In the genomic region with DNA sequence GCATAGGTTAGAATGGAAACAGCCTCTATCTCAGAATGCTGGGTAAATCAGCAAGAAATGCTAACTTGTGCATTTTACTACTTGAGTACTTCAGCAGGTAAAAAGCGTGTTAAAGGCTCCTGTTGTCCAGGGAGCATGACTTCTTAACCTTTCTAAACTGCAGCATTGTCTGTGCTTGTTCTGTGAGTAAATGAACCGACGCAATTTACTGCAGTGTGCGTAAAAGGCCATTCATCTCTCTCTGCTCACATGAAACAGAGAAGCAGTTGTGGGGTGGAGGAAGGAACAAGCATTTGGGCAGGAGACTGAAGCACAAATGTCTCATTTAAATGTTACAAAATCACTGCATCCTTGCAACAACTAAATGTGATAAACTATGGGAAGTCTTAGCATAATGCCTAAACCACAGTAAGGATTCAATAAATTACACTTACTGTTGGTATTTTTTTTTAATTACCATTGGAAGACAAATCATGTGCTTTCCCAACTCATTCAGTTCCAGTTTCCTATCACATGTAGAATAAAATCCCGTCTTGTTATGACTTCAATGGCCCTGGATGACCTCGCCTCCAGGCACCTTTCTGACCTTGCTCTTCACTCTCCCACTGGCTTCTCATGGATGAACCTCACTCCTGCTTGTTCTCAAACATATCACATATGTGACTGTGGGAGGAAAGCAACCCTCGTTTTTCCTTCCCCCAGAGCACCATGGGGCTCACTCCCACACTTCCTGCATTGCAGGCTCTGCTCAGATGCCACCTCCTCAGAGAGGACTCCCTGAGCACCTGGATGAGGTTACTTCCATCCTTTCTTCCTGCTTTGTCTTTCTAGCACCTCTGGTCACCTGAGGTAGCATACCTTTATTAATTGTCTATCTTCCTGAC, we compare ENCODE assay signal across 27 cellular contexts. TPM values are rescaled to one million over a fixed set of nuclear protein-coding genes. Genes with fewer than 3 reads are reported as not detected.
"Had no signal": no experiment of that assay in that cellular context is flagged by ENCODE, and none has a peak within 500 bp of the region (broad histone marks: within the 10 kb centered on the region; RNA-seq: fewer than 3 reads in every experiment).

No MANE protein-coding gene starts in this region.

- H3K4me3 ChIP-seq: coronary artery, dorsolateral prefrontal cortex, heart left ventricle, lower lobe of right lung, right lobe of liver, thoracic aorta, vagina had no signal

- H3K9me3 Mint-ChIP-seq: natural killer cell had no signal

- H3K4me3 Mint-ChIP-seq: immature natural killer cell, natural killer cell had no signal

- H3K27me3 ChIP-seq: brain microvascular endothelial cell, right lobe of liver, vagina had no signal

- H3K27ac Mint-ChIP-seq: immature natural killer cell, natural killer cell had no signal

- ATAC-seq: heart left ventricle; left colon; natural killer cell; right lobe of liver; stimulated activated naive CD8-positive, alpha-beta T cell treated with anti-CD3 and anti-CD28 coated beads, Interleukin-15, Interleukin-2, amounts not matched to agents 100 U/mL and 50 U/mL, for 24 hours had no signal

- H3K27ac ChIP-seq: brain microvascular endothelial cell, coronary artery, dorsolateral prefrontal cortex, heart left ventricle, lower lobe of right lung, neutrophil, right lobe of liver, thoracic aorta, vagina had no signal

- H3K36me3 ChIP-seq: brain microvascular endothelial cell, lower lobe of right lung, neutrophil, right lobe of liver, thoracic aorta, vagina had no signal

- H3K4me1 ChIP-seq: lower lobe of right lung, right lobe of liver, vagina had no signal

- H3K36me3 Mint-ChIP-seq: immature natural killer cell, natural killer cell had no signal

- H3K9me3 ChIP-seq: heart left ventricle, lower lobe of right lung, neutrophil, right lobe of liver, thoracic aorta, vagina had no signal

- H3K4me1 Mint-ChIP-seq: immature natural killer cell, natural killer cell had no signal

- DNase-seq: activated CD4-positive, alpha-beta T cell treated with anti-CD3 and anti-CD28 coated beads for 4 hours; activated CD4-positive, alpha-beta T cell treated with anti-CD3 and anti-CD28 coated beads, Interleukin-2, amount 50 U/mL, for 4 hours; activated CD4-positive, CD25-positive, alpha-beta regulatory T cell; activated CD8-positive, alpha-beta memory T cell treated with anti-CD3 and anti-CD28 coated beads for 24 hours; activated gamma-delta T cell treated with Interleukin-2 at 50 U/mL for 16 hours; activated naive CD4-positive, alpha-beta T cell treated with anti-CD3 and anti-CD28 coated beads, Interleukin-2, amount 50 U/mL, for 16 hours; activated T-cell treated with anti-CD3 and anti-CD28 coated beads, Interleukin-2, amount 50 U/mL, for 1 hour; amniotic stem cell; brain microvascular endothelial cell; dorsolateral prefrontal cortex; effector memory CD4-positive, alpha-beta T cell; heart left ventricle; hypothalamus; immature natural killer cell; kidney; left colon; lower lobe of right lung; mesenchymal stem cell; natural killer cell; right lobe of liver; stimulated activated CD4-positive, alpha-beta T cell treated with anti-CD3 and anti-CD28 coated beads, Interleukin-2, amount 100 ng/mL, for 48 hours; stimulated activated naive CD8-positive, alpha-beta T cell treated with anti-CD3 and anti-CD28 coated beads, Interleukin-15, Interleukin-2, amounts not matched to agents 100 U/mL and 50 U/mL, for 24 hours had no signal

RNA-seq across cellular contexts. Expression of gene RFPL2, which starts 21.6 kb away (rescaled TPM):
- polyA plus RNA-seq: fibroblast of lung, heart left ventricle had no signal

RNA-seq across cellular contexts. Expression of gene SLC5A4, which starts 28.7 kb away (rescaled TPM):
- polyA plus RNA-seq: immature natural killer cell had no signal
